ENCODE assay signal across 25 cellular contexts in genomic region chr7:35353481-35353880, GRCh38.
"Had no signal": no experiment of that assay in that cellular context is flagged by ENCODE, and none has a peak within 500 bp of the region (broad histone marks: within the 10 kb centered on the region; RNA-seq: fewer than 3 reads in every experiment).

No MANE protein-coding gene starts in this region.

- H3K4me3 ChIP-seq: breast epithelium, colonic mucosa, gastroesophageal sphincter, ovary, prostate gland, right atrium auricular region, thyroid gland had no signal

- H3K27ac ChIP-seq: breast epithelium, colonic mucosa, epithelial cell of prostate, gastroesophageal sphincter, ovary, prostate gland, right atrium auricular region, thyroid gland had no signal

- H3K4me1 ChIP-seq: breast epithelium, colonic mucosa, gastroesophageal sphincter, prostate gland, right atrium auricular region, thyroid gland had no signal

- DNase-seq: activated B cell treated with CpG ODN at 0.5 μM for 24 hours; activated CD4-positive, alpha-beta T cell treated with anti-CD3 and anti-CD28 coated beads for 36 hours; activated CD4-positive, alpha-beta T cell treated with anti-CD3 and anti-CD28 coated beads, Interleukin-2, amount 50 U/mL, for 48 hours; activated effector memory CD4-positive, alpha-beta T cell treated with Interleukin-2 at 50 U/mL for 16 hours; activated naive CD4-positive, alpha-beta T cell treated with anti-CD3 and anti-CD28 coated beads for 36 hours; activated naive CD8-positive, alpha-beta T cell treated with anti-CD3 and anti-CD28 coated beads, Interleukin-2, amount 10 ng/mL, durations not matched to agents 7 days and 5 days; activated T-cell treated with anti-CD3 and anti-CD28 coated beads, Interleukin-2, amount 50 U/mL, for 72 hours; amniotic stem cell; colonic mucosa; endodermal cell; head of caudate nucleus; hypothalamus; mesenchymal stem cell; naive B cell; ovary; stimulated activated CD4-positive, alpha-beta T cell treated with anti-CD3 and anti-CD28 coated beads, Interleukin-4, amount 100 ng/mL, for 24 hours; stimulated activated naive CD8-positive, alpha-beta T cell treated with anti-CD3 and anti-CD28 coated beads, Interleukin-15, Interleukin-2, amounts not matched to agents 100 U/mL and 50 U/mL, for 24 hours; T-helper 9 cell; thyroid gland had no signal

- ATAC-seq: activated CD4-positive, alpha-beta T cell treated with anti-CD3 and anti-CD28 coated beads for 36 hours; activated T-cell treated with anti-CD3 and anti-CD28 coated beads, Interleukin-2, amount 50 U/mL, for 72 hours; gastroesophageal sphincter; stimulated activated naive CD8-positive, alpha-beta T cell treated with anti-CD3 and anti-CD28 coated beads, Interleukin-15, Interleukin-2, amounts not matched to agents 100 U/mL and 50 U/mL, for 24 hours had no signal

- H3K4me3 Mint-ChIP-seq: activated B cell treated with CpG ODN at 0.5 μM for 24 hours; activated CD4-positive, alpha-beta T cell treated with anti-CD3 and anti-CD28 coated beads for 36 hours; activated naive CD4-positive, alpha-beta T cell treated with anti-CD3 and anti-CD28 coated beads for 36 hours; activated naive CD8-positive, alpha-beta T cell treated with anti-CD3 and anti-CD28 coated beads, Interleukin-2, amount 10 ng/mL, durations not matched to agents 7 days and 5 days; activated T-cell treated with anti-CD3 and anti-CD28 coated beads, Interleukin-2, amount 50 U/mL, for 72 hours; central memory CD8-positive, alpha-beta T cell; endodermal cell; naive B cell had no signal

- H3K36me3 Mint-ChIP-seq: activated naive CD8-positive, alpha-beta T cell treated with anti-CD3 and anti-CD28 coated beads, Interleukin-2, amount 10 ng/mL, durations not matched to agents 7 days and 5 days; naive B cell had no signal

- H3K9me3 ChIP-seq: colonic mucosa, ovary, prostate gland, thyroid gland had no signal

- H3K27ac Mint-ChIP-seq: activated B cell treated with CpG ODN at 0.5 μM for 24 hours; activated CD4-positive, alpha-beta T cell treated with anti-CD3 and anti-CD28 coated beads for 36 hours; activated naive CD4-positive, alpha-beta T cell treated with anti-CD3 and anti-CD28 coated beads for 36 hours; activated naive CD8-positive, alpha-beta T cell treated with anti-CD3 and anti-CD28 coated beads, Interleukin-2, amount 10 ng/mL, durations not matched to agents 7 days and 5 days; activated T-cell treated with anti-CD3 and anti-CD28 coated beads, Interleukin-2, amount 50 U/mL, for 72 hours; endodermal cell; naive B cell had no signal

- H3K9me3 Mint-ChIP-seq: activated B cell treated with CpG ODN at 0.5 μM for 24 hours; activated naive CD4-positive, alpha-beta T cell treated with anti-CD3 and anti-CD28 coated beads for 36 hours; activated naive CD8-positive, alpha-beta T cell treated with anti-CD3 and anti-CD28 coated beads, Interleukin-2, amount 10 ng/mL, durations not matched to agents 7 days and 5 days; activated T-cell treated with anti-CD3 and anti-CD28 coated beads, Interleukin-2, amount 50 U/mL, for 72 hours; central memory CD8-positive, alpha-beta T cell; endodermal cell had no signal

- H3K27me3 ChIP-seq: breast epithelium, colonic mucosa, gastroesophageal sphincter, ovary, right atrium auricular region, thyroid gland had no signal

- H3K36me3 ChIP-seq: breast epithelium, colonic mucosa, gastroesophageal sphincter, ovary, prostate gland, right atrium auricular region, thyroid gland had no signal

- H3K4me1 Mint-ChIP-seq: activated B cell treated with CpG ODN at 0.5 μM for 24 hours; activated CD4-positive, alpha-beta T cell treated with anti-CD3 and anti-CD28 coated beads for 36 hours; activated naive CD8-positive, alpha-beta T cell treated with anti-CD3 and anti-CD28 coated beads, Interleukin-2, amount 10 ng/mL, durations not matched to agents 7 days and 5 days; central memory CD8-positive, alpha-beta T cell; naive B cell had no signal
